In the genomic region with DNA sequence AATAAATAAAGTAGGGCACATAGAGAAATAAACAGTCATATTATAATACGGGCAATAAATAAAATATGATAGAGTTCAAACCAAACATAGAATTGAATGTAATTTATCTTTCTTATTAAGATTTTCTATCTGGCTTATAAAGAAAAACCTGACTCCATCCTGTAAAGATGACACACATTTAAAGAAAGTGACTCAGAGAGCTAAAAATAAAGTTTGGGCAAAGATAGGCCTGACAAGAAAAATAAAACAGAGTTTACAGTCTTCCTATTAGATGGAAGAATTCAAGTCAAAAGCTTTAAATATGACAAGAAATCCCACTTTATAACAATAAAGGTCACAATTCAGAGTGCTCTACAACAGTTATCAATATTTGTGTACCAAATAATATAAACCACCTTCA, we compare ENCODE assay signal across 26 cellular contexts.
A peak's percentile ranks its signal among the peaks of the same experiment; 100 is the strongest.
DNase-seq lines count a peak whose midpoint lies in the region; TF ChIP-seq lines count a peak whose summit lies in the region.
"Had no signal": no experiment of that assay in that cellular context is flagged by ENCODE, and none has a peak within 500 bp of the region (broad histone marks: within the 10 kb centered on the region; RNA-seq: fewer than 3 reads in every experiment).

No MANE protein-coding gene starts in this region.

- DNase-seq in GM04503 (ENCODE audit: low read depth) (peak; percentile 22), amniotic stem cell (lab: John Stamatoyannopoulos, UW) (peak; percentile 20), fibroblast of villous mesenchyme (ENCODE audit: low read depth) (peak; percentile 10), AML-193 (lab: John Stamatoyannopoulos, UW) (no peak), GOT3 (lab: John Stamatoyannopoulos, UW) (no peak), nucleus accumbens (lab: John Stamatoyannopoulos, UW) (no peak)
- DNase-seq in activated CD8-positive, alpha-beta memory T cell treated with anti-CD3 and anti-CD28 coated beads, Interleukin-2, amount 50 U/mL, for 48 hours, result no peak
- DNase-seq: activated CD4-positive, alpha-beta T cell treated with anti-CD3 and anti-CD28 coated beads, Interleukin-2, amount 50 U/mL, for 1 hour; activated effector memory CD4-positive, alpha-beta T cell treated with anti-CD3 and anti-CD28 coated beads, Interleukin-2, amount 50 U/mL, for 16 hours; Calu3; caudate nucleus; effector CD4-positive, alpha-beta T cell; glutamatergic neuron; left lung; NCI-H1694 treated with DMSO at 0.1 percent for 48 hours; NCI-H226; nephron progenitor cell; stimulated activated naive CD4-positive, alpha-beta T cell; T-helper 2 cell; tibial artery; WERI-Rb-1 had no signal

- no peak overlapping the region for H3K4me3 ChIP-seq in fibroblast of villous mesenchyme (ENCODE audit: low read depth, low read length)
- H3K4me3 ChIP-seq: BLaER1 treated with 17β-estradiol and CSF1 and Interleukin-3, amounts not matched to agents 10 nM and 100 nM; GM23338; left lung; prostate gland; SJSA1; skin epidermis; tibial artery had no signal

- TF ChIP-seq CTCF in fibroblast of villous mesenchyme (IDR thresholded peaks at IDR 0.05; ENCODE audit: insufficient read depth, low read depth, low read length), result no peak

Comparison
In these comparisons a context has a peak if more than half of its experiments do, and no peak if none do; other contexts are left out.
1. DNase-seq: peak in GM04503 (single experiment), amniotic stem cell (single experiment) and fibroblast of villous mesenchyme (single experiment); none in AML-193 (0 of 2), activated CD8-positive, alpha-beta memory T cell treated with anti-CD3 and anti-CD28 coated beads, Interleukin-2, amount 50 U/mL, for 48 hours (single experiment), GOT3 (single experiment) and nucleus accumbens (0 of 56).